11 cellular contexts compared by ENCODE assay signal in genomic region chr11:35785287-35786167, GRCh38.
DNase-seq lines count a peak whose midpoint lies in the region; ATAC-seq and TF ChIP-seq lines count a peak whose summit lies in the region.
"Had no signal": no experiment of that assay in that cellular context is flagged by ENCODE, and none has a peak within 500 bp of the region (broad histone marks: within the 10 kb centered on the region; RNA-seq: fewer than 3 reads in every experiment).

No MANE protein-coding gene starts in this region.

- CTCF ChIA-PET in OCI-LY7 (lab: Charles Lee; ENCODE audit: unreplicated experiment) = no interaction called here

- TF ChIP-seq CTCF in natural killer cell (IDR thresholded peaks at IDR 0.05) (no peak), OCI-LY7 (conservative IDR thresholded peaks at IDR 0.05; ENCODE audit: low read length) (no peak)

- H3K4me3 ChIP-seq in OCI-LY7 (ENCODE audit: low read depth, low read length, poor library complexity, severe bottlenecking) = no peak overlapping the region

- H3K36me3 ChIP-seq in OCI-LY7 (ENCODE audit: insufficient read depth, low read length) = no peaks in the 10 kb centered on the region

- intact Hi-C loops in natural killer cell (cut with micrococcal nuclease) (no loop called here), OCI-LY7 (cut with micrococcal nuclease; ENCODE audit: unreplicated experiment) (no loop called here)

- no peaks in the 10 kb centered on the region for H3K27me3 Mint-ChIP-seq in natural killer cell (ENCODE audit: low read depth in 2 of 2)
- no peaks in the 10 kb centered on the region for H3K27me3 Mint-ChIP-seq in natural killer cell treated with Interleukin-12 subunit alpha and Interleukin-12 subunit beta and Interleukin-15 and Interleukin-18, amount 100 ng/mL, for 72 hours
- H3K27me3 Mint-ChIP-seq in activated naive CD8-positive, alpha-beta T cell = no peaks in the 10 kb centered on the region
- H3K27me3 Mint-ChIP-seq: activated B cell treated with CpG ODN at 0.5 μM for 24 hours; B cell; central memory CD8-positive, alpha-beta T cell had no signal

- no peaks in the 10 kb centered on the region for H3K9me3 Mint-ChIP-seq in natural killer cell
- no peaks in the 10 kb centered on the region for H3K9me3 Mint-ChIP-seq in natural killer cell treated with Interleukin-12 subunit alpha and Interleukin-12 subunit beta and Interleukin-15 and Interleukin-18, amount 100 ng/mL, for 72 hours
- H3K9me3 Mint-ChIP-seq in activated naive CD8-positive, alpha-beta T cell (ENCODE audit: low read depth) = no peaks in the 10 kb centered on the region
- H3K9me3 Mint-ChIP-seq: activated B cell treated with CpG ODN at 0.5 μM for 24 hours; central memory CD8-positive, alpha-beta T cell had no signal

- no peaks in the 10 kb centered on the region for H3K9me3 ChIP-seq in OCI-LY7 (ENCODE audit: low read length)

- no peaks in the 10 kb centered on the region for H3K9me2 ChIP-seq in OCI-LY7 (ENCODE audit: insufficient read depth, low read length)

- no peak overlapping the region for H3K4me2 ChIP-seq in OCI-LY7 (ENCODE audit: low read length)

- no peak overlapping the region for H2AFZ ChIP-seq in OCI-LY7 (ENCODE audit: low read length)

- no peaks in the 10 kb centered on the region for H4K20me1 ChIP-seq in OCI-LY7 (ENCODE audit: insufficient read depth, low read length)

- H3K36me3 Mint-ChIP-seq in natural killer cell = no peaks in the 10 kb centered on the region
- no peaks in the 10 kb centered on the region for H3K36me3 Mint-ChIP-seq in natural killer cell treated with Interleukin-12 subunit alpha and Interleukin-12 subunit beta and Interleukin-15 and Interleukin-18, amount 100 ng/mL, for 72 hours
- peaks cover 7% of the 10 kb centered on the region for H3K36me3 Mint-ChIP-seq in activated naive CD8-positive, alpha-beta T cell

- BruUV-seq in OCI-LY7 (replicated peaks; lab: Mats Ljungman, UMichigan) = no TSS peak

- H3K4me1 Mint-ChIP-seq in natural killer cell = peaks cover 60 to 84% of the 10 kb centered on the region in 2 donors
- peaks cover 37 to 38% of the 10 kb centered on the region in 2 donors for H3K4me1 Mint-ChIP-seq in natural killer cell treated with Interleukin-12 subunit alpha and Interleukin-12 subunit beta and Interleukin-15 and Interleukin-18, amount 100 ng/mL, for 72 hours (ENCODE audit: low read depth in 2 of 2)
- H3K4me1 Mint-ChIP-seq in activated naive CD8-positive, alpha-beta T cell (ENCODE audit: low read depth) = peaks cover 66% of the 10 kb centered on the region

- peak overlapping the region; percentile 59 to 63 for H3K27ac Mint-ChIP-seq in natural killer cell
- H3K27ac Mint-ChIP-seq in natural killer cell treated with Interleukin-12 subunit alpha and Interleukin-12 subunit beta and Interleukin-15 and Interleukin-18, amount 100 ng/mL, for 72 hours = no peak overlapping the region
- H3K27ac Mint-ChIP-seq in activated naive CD8-positive, alpha-beta T cell = peak overlapping the region; percentile 2
- H3K27ac Mint-ChIP-seq: activated B cell treated with CpG ODN at 0.5 μM for 24 hours, B cell had no signal

- ATAC-seq in natural killer cell (no peak), HG03095 (IDR thresholded peaks at IDR 0.05; ENCODE audit: unreplicated experiment) (peak; percentile 46), GM21717 (IDR thresholded peaks at IDR 0.05; ENCODE audit: unreplicated experiment) (no peak)
- ATAC-seq in natural killer cell treated with Interleukin-12 subunit alpha and Interleukin-12 subunit beta and Interleukin-15 and Interleukin-18, amount 100 ng/mL, for 72 hours = no peak

- H3K27ac ChIP-seq in OCI-LY7 (ENCODE audit: low read depth, low read length, poor library complexity, severe bottlenecking) = no peak overlapping the region

- no peaks in the 10 kb centered on the region for H3K4me1 ChIP-seq in OCI-LY7 (ENCODE audit: insufficient read depth, low read length, poor library complexity, severe bottlenecking)

- H3K79me2 ChIP-seq in OCI-LY7 (ENCODE audit: insufficient read depth, low read depth, low read length) = no peaks in the 10 kb centered on the region

- DNase-seq in natural killer cell (no peak), putamen (ENCODE audit: low spot score) (no peak), OCI-LY7 (ENCODE audit: low spot score) (no peak), HK-2 (ENCODE audit: unreplicated experiment) (no peak)
- no peak for DNase-seq in natural killer cell treated with Interleukin-12 subunit alpha and Interleukin-12 subunit beta and Interleukin-15 and Interleukin-18, amount 100 ng/mL, for 72 hours (ENCODE audit: low spot score)
- DNase-seq: activated B cell treated with CpG ODN at 0.5 μM for 24 hours had no signal

- H3K4me3 Mint-ChIP-seq in natural killer cell = no peak overlapping the region
- H3K4me3 Mint-ChIP-seq in natural killer cell treated with Interleukin-12 subunit alpha and Interleukin-12 subunit beta and Interleukin-15 and Interleukin-18, amount 100 ng/mL, for 72 hours = no peak overlapping the region
- H3K4me3 Mint-ChIP-seq in activated naive CD8-positive, alpha-beta T cell = no peak overlapping the region
- H3K4me3 Mint-ChIP-seq: activated B cell treated with CpG ODN at 0.5 μM for 24 hours; B cell; central memory CD8-positive, alpha-beta T cell had no signal

- POLR2A ChIA-PET in OCI-LY7 (lab: Charles Lee) = interaction anchor here (0.6 to 1.4 kb wide), 4 partner anchors 12 to 716 kb away, joined by 3 read pairs; no protein-coding TSS in a partner anchor

Comparison
In these comparisons a context has a peak if more than half of its experiments do, and no peak if none do; other contexts are left out.
1. H3K27ac Mint-ChIP-seq: peak in natural killer cell (2 of 2) and activated naive CD8-positive, alpha-beta T cell (single experiment); none in natural killer cell treated with Interleukin-12 subunit alpha and Interleukin-12 subunit beta and Interleukin-15 and Interleukin-18, amount 100 ng/mL, for 72 hours (0 of 2).